1 cellular context compared by ENCODE assay signal in the genomic region with DNA sequence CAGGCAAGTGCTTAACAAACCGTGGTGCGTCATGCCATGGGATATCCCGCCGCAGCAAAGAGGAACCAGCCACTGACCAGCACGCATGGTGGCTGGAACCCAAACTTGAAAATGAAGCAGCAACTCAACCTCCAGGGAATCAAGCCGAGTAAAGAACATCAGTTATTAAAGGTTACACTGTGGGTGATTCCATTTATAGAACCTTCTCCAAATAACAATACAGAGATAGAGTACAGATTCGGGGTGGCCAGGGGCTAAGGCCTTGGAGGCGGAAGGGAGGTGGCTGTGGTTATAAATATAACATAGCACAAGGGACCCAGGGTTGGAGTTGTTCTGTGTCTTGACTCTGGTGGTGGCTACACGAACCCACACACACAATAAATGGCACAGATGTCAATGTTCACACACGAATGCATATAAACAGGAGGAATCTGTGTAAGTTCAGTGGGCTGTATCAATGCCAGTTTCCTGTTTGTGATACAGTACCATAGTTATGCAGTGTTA.
TF ChIP-seq lines count a peak whose summit lies in the region.

No MANE protein-coding gene starts in this region.

TF ChIP-seq in GM12878, 131 proteins besides CTCF, POLR2A, EP300 and RAD21 (continued from another document and continues in another):
- TF ChIP-seq, protein P1, sequence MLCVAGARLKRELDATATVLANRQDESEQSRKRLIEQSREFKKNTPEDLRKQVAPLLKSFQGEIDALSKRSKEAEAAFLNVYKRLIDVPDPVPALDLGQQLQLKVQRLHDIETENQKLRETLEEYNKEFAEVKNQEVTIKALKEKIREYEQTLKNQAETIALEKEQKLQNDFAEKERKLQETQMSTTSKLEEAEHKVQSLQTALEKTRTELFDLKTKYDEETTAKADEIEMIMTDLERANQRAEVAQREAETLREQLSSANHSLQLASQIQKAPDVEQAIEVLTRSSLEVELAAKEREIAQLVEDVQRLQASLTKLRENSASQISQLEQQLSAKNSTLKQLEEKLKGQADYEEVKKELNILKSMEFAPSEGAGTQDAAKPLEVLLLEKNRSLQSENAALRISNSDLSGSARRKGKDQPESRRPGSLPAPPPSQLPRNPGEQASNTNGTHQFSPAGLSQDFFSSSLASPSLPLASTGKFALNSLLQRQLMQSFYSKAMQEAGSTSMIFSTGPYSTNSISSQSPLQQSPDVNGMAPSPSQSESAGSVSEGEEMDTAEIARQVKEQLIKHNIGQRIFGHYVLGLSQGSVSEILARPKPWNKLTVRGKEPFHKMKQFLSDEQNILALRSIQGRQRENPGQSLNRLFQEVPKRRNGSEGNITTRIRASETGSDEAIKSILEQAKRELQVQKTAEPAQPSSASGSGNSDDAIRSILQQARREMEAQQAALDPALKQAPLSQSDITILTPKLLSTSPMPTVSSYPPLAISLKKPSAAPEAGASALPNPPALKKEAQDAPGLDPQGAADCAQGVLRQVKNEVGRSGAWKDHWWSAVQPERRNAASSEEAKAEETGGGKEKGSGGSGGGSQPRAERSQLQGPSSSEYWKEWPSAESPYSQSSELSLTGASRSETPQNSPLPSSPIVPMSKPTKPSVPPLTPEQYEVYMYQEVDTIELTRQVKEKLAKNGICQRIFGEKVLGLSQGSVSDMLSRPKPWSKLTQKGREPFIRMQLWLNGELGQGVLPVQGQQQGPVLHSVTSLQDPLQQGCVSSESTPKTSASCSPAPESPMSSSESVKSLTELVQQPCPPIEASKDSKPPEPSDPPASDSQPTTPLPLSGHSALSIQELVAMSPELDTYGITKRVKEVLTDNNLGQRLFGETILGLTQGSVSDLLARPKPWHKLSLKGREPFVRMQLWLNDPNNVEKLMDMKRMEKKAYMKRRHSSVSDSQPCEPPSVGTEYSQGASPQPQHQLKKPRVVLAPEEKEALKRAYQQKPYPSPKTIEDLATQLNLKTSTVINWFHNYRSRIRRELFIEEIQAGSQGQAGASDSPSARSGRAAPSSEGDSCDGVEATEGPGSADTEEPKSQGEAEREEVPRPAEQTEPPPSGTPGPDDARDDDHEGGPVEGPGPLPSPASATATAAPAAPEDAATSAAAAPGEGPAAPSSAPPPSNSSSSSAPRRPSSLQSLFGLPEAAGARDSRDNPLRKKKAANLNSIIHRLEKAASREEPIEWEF (IDR thresholded peaks at IDR 0.05; ENCODE audit: insufficient replicate concordance, low read depth, low read length) = no peak
- TF ChIP-seq CHD2 (IDR thresholded peaks at IDR 0.05; ENCODE audit: borderline replicate concordance, low read depth, low read length) (peak; percentile 68; the same call in 1 of the 2 replicates), IKZF2 (IDR thresholded peaks at IDR 0.05) (peak; percentile 97 to 98; a peak in 3 of 4 replicates), CREB1 (IDR thresholded peaks at IDR 0.05; ENCODE audit: low read depth) (peak; percentile 65), WRNIP1 (IDR thresholded peaks at IDR 0.05; ENCODE audit: borderline replicate concordance, low read depth, low read length) (no peak), MEF2B (IDR thresholded peaks at IDR 0.05; ENCODE audit: partially characterized antibody, poor library complexity, severe bottlenecking) (peak; percentile 94), RUNX3 (IDR thresholded peaks at IDR 0.05; ENCODE audit: low read length) (peak; percentile 93), ZZZ3 (IDR thresholded peaks at IDR 0.05; ENCODE audit: control insufficient read depth, insufficient read length, low read depth) (no peak), EZH2 (IDR thresholded peaks at IDR 0.05; ENCODE audit: borderline replicate concordance, control insufficient read depth, low read depth, low read length) (no peak), MTA2 (IDR thresholded peaks at IDR 0.05; ENCODE audit: low read depth) (peak; percentile 99), ZNF384 (IDR thresholded peaks at IDR 0.05; ENCODE audit: borderline replicate concordance, low read depth, low read length) (no peak), NFXL1 (IDR thresholded peaks at IDR 0.05; ENCODE audit: borderline replicate concordance) (no peak), PAX5 (IDR thresholded peaks at IDR 0.05; ENCODE audit: borderline replicate concordance, low read depth, low read length) (peak; percentile 98), ASH2L (IDR thresholded peaks at IDR 0.05; ENCODE audit: borderline replicate concordance, low read depth) (no peak), RELA (IDR thresholded peaks at IDR 0.05; ENCODE audit: borderline replicate concordance, partially characterized antibody) (no peak), HDAC2 (IDR thresholded peaks at IDR 0.05) (no peak), TBL1XR1 (IDR thresholded peaks at IDR 0.05; ENCODE audit: low read depth, low read length) (no peak)
- TF ChIP-seq, protein P2, sequence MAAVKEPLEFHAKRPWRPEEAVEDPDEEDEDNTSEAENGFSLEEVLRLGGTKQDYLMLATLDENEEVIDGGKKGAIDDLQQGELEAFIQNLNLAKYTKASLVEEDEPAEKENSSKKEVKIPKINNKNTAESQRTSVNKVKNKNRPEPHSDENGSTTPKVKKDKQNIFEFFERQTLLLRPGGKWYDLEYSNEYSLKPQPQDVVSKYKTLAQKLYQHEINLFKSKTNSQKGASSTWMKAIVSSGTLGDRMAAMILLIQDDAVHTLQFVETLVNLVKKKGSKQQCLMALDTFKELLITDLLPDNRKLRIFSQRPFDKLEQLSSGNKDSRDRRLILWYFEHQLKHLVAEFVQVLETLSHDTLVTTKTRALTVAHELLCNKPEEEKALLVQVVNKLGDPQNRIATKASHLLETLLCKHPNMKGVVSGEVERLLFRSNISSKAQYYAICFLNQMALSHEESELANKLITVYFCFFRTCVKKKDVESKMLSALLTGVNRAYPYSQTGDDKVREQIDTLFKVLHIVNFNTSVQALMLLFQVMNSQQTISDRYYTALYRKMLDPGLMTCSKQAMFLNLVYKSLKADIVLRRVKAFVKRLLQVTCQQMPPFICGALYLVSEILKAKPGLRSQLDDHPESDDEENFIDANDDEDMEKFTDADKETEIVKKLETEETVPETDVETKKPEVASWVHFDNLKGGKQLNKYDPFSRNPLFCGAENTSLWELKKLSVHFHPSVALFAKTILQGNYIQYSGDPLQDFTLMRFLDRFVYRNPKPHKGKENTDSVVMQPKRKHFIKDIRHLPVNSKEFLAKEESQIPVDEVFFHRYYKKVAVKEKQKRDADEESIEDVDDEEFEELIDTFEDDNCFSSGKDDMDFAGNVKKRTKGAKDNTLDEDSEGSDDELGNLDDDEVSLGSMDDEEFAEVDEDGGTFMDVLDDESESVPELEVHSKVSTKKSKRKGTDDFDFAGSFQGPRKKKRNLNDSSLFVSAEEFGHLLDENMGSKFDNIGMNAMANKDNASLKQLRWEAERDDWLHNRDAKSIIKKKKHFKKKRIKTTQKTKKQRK (IDR thresholded peaks at IDR 0.05; ENCODE audit: low read depth, low read length) = no peak
- TF ChIP-seq, protein P3, sequence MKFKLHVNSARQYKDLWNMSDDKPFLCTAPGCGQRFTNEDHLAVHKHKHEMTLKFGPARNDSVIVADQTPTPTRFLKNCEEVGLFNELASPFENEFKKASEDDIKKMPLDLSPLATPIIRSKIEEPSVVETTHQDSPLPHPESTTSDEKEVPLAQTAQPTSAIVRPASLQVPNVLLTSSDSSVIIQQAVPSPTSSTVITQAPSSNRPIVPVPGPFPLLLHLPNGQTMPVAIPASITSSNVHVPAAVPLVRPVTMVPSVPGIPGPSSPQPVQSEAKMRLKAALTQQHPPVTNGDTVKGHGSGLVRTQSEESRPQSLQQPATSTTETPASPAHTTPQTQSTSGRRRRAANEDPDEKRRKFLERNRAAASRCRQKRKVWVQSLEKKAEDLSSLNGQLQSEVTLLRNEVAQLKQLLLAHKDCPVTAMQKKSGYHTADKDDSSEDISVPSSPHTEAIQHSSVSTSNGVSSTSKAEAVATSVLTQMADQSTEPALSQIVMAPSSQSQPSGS (IDR thresholded peaks at IDR 0.05; ENCODE audit: low read length) = peak; percentile 10
- TF ChIP-seq, protein P4, sequence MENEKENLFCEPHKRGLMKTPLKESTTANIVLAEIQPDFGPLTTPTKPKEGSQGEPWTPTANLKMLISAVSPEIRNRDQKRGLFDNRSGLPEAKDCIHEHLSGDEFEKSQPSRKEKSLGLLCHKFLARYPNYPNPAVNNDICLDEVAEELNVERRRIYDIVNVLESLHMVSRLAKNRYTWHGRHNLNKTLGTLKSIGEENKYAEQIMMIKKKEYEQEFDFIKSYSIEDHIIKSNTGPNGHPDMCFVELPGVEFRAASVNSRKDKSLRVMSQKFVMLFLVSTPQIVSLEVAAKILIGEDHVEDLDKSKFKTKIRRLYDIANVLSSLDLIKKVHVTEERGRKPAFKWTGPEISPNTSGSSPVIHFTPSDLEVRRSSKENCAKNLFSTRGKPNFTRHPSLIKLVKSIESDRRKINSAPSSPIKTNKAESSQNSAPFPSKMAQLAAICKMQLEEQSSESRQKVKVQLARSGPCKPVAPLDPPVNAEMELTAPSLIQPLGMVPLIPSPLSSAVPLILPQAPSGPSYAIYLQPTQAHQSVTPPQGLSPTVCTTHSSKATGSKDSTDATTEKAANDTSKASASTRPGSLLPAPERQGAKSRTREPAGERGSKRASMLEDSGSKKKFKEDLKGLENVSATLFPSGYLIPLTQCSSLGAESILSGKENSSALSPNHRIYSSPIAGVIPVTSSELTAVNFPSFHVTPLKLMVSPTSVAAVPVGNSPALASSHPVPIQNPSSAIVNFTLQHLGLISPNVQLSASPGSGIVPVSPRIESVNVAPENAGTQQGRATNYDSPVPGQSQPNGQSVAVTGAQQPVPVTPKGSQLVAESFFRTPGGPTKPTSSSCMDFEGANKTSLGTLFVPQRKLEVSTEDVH (IDR thresholded peaks at IDR 0.05; ENCODE audit: low read depth, partially characterized antibody) = no peak
- TF ChIP-seq, protein P5, sequence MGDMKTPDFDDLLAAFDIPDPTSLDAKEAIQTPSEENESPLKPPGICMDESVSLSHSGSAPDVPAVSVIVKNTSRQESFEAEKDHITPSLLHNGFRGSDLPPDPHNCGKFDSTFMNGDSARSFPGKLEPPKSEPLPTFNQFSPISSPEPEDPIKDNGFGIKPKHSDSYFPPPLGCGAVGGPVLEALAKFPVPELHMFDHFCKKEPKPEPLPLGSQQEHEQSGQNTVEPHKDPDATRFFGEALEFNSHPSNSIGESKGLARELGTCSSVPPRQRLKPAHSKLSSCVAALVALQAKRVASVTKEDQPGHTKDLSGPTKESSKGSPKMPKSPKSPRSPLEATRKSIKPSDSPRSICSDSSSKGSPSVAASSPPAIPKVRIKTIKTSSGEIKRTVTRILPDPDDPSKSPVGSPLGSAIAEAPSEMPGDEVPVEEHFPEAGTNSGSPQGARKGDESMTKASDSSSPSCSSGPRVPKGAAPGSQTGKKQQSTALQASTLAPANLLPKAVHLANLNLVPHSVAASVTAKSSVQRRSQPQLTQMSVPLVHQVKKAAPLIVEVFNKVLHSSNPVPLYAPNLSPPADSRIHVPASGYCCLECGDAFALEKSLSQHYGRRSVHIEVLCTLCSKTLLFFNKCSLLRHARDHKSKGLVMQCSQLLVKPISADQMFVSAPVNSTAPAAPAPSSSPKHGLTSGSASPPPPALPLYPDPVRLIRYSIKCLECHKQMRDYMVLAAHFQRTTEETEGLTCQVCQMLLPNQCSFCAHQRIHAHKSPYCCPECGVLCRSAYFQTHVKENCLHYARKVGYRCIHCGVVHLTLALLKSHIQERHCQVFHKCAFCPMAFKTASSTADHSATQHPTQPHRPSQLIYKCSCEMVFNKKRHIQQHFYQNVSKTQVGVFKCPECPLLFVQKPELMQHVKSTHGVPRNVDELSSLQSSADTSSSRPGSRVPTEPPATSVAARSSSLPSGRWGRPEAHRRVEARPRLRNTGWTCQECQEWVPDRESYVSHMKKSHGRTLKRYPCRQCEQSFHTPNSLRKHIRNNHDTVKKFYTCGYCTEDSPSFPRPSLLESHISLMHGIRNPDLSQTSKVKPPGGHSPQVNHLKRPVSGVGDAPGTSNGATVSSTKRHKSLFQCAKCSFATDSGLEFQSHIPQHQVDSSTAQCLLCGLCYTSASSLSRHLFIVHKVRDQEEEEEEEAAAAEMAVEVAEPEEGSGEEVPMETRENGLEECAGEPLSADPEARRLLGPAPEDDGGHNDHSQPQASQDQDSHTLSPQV (IDR thresholded peaks at IDR 0.05) = no peak
- TF ChIP-seq, protein P6, sequence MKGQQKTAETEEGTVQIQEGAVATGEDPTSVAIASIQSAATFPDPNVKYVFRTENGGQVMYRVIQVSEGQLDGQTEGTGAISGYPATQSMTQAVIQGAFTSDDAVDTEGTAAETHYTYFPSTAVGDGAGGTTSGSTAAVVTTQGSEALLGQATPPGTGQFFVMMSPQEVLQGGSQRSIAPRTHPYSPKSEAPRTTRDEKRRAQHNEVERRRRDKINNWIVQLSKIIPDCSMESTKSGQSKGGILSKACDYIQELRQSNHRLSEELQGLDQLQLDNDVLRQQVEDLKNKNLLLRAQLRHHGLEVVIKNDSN (IDR thresholded peaks at IDR 0.05; ENCODE audit: borderline replicate concordance, extremely low read length, insufficient read depth, low read depth, low read length) = no peak
- TF ChIP-seq, protein P7, sequence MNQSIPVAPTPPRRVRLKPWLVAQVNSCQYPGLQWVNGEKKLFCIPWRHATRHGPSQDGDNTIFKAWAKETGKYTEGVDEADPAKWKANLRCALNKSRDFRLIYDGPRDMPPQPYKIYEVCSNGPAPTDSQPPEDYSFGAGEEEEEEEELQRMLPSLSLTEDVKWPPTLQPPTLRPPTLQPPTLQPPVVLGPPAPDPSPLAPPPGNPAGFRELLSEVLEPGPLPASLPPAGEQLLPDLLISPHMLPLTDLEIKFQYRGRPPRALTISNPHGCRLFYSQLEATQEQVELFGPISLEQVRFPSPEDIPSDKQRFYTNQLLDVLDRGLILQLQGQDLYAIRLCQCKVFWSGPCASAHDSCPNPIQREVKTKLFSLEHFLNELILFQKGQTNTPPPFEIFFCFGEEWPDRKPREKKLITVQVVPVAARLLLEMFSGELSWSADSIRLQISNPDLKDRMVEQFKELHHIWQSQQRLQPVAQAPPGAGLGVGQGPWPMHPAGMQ (IDR thresholded peaks at IDR 0.05; ENCODE audit: borderline replicate concordance) = no peak
- TF ChIP-seq, protein P8, sequence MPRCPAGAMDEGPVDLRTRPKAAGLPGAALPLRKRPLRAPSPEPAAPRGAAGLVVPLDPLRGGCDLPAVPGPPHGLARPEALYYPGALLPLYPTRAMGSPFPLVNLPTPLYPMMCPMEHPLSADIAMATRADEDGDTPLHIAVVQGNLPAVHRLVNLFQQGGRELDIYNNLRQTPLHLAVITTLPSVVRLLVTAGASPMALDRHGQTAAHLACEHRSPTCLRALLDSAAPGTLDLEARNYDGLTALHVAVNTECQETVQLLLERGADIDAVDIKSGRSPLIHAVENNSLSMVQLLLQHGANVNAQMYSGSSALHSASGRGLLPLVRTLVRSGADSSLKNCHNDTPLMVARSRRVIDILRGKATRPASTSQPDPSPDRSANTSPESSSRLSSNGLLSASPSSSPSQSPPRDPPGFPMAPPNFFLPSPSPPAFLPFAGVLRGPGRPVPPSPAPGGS (IDR thresholded peaks at IDR 0.05; ENCODE audit: borderline replicate concordance, insufficient read depth, low read depth, low read length, poor library complexity, severe bottlenecking) = no peak
- TF ChIP-seq, protein P9, sequence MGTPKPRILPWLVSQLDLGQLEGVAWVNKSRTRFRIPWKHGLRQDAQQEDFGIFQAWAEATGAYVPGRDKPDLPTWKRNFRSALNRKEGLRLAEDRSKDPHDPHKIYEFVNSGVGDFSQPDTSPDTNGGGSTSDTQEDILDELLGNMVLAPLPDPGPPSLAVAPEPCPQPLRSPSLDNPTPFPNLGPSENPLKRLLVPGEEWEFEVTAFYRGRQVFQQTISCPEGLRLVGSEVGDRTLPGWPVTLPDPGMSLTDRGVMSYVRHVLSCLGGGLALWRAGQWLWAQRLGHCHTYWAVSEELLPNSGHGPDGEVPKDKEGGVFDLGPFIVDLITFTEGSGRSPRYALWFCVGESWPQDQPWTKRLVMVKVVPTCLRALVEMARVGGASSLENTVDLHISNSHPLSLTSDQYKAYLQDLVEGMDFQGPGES (IDR thresholded peaks at IDR 0.05) = no peak
